ENCODE assay signal across 20 cellular contexts in the genomic region with DNA sequence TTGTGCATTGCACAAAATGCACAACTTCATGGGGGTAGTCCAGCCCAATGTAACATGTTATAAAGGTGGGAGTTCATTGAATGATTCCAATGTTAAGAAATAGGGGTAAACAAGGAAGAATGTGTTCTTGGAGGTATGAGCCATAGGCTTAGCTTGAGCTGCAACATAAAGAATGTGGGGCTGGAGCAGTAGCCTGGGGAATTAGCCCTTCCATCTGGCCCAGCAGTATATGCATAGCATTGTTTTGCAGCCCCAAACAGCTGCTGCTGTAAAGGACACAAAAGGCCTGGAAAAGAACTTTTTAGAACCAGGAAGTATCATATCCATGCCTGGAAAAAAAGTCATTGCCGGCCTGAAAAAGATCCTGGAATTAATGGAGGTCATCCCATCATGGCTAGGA.
"Had no signal": no experiment of that assay in that cellular context is flagged by ENCODE, and none has a peak within 500 bp of the region (broad histone marks: within the 10 kb centered on the region; RNA-seq: fewer than 3 reads in every experiment).

No MANE protein-coding gene starts in this region.

- DNase-seq: esophagus squamous epithelium; foreskin fibroblast; head of caudate nucleus; islet precursor cell; mammary epithelial cell; naive thymus-derived CD4-positive, alpha-beta T cell; nephron progenitor cell; psoas muscle; retina; right lobe of liver; stimulated activated CD4-positive, alpha-beta T cell treated with anti-CD3 and anti-CD28 coated beads, Interleukin-4, amount 100 ng/mL, for 1 hour; stimulated activated naive B cell treated with anti-CD40 and anti-IgM and Interleukin-4, amounts not matched to agents 10 μg/mL and 1 μg/mL and 100 μg/mL, for 72 hours; stimulated activated naive CD8-positive, alpha-beta T cell treated with anti-CD3 and anti-CD28 coated beads, Interleukin-15, amount 100 ng/mL, for 72 hours; testis had no signal

- H3K27me3 ChIP-seq: esophagus squamous epithelium, hepatocyte, neutrophil, right lobe of liver, testis, tibial nerve had no signal

- H3K27ac Mint-ChIP-seq: dendritic cell treated with granulocyte-macrophage colony-stimulating factor and Interleukin-4, amounts not matched to agents 40 ng/mL and 50 ng/mL, for 4 days; naive thymus-derived CD4-positive, alpha-beta T cell; nephron progenitor cell; stimulated activated naive B cell treated with anti-CD40 and anti-IgM and Interleukin-4, amounts not matched to agents 10 μg/mL and 1 μg/mL and 100 μg/mL, for 72 hours; stimulated activated naive CD8-positive, alpha-beta T cell treated with anti-CD3 and anti-CD28 coated beads, Interleukin-15, amount 100 ng/mL, for 72 hours had no signal

- H3K27ac ChIP-seq: esophagus squamous epithelium, hepatocyte, neutrophil, psoas muscle, right lobe of liver, testis, tibial nerve had no signal

- H3K9me3 Mint-ChIP-seq: dendritic cell treated with granulocyte-macrophage colony-stimulating factor and Interleukin-4, amounts not matched to agents 40 ng/mL and 50 ng/mL, for 4 days; naive thymus-derived CD4-positive, alpha-beta T cell; stimulated activated naive B cell treated with anti-CD40 and anti-IgM and Interleukin-4, amounts not matched to agents 10 μg/mL and 1 μg/mL and 100 μg/mL, for 72 hours; stimulated activated naive CD8-positive, alpha-beta T cell treated with anti-CD3 and anti-CD28 coated beads, Interleukin-15, amount 100 ng/mL, for 72 hours had no signal

- FAIRE-seq: colon had no signal

- H3K36me3 ChIP-seq: esophagus squamous epithelium, neutrophil, right lobe of liver, tibial nerve had no signal

- H3K4me3 Mint-ChIP-seq: dendritic cell treated with granulocyte-macrophage colony-stimulating factor and Interleukin-4, amounts not matched to agents 40 ng/mL and 50 ng/mL, for 4 days; naive thymus-derived CD4-positive, alpha-beta T cell; nephron progenitor cell; stimulated activated naive B cell treated with anti-CD40 and anti-IgM and Interleukin-4, amounts not matched to agents 10 μg/mL and 1 μg/mL and 100 μg/mL, for 72 hours; stimulated activated naive CD8-positive, alpha-beta T cell treated with anti-CD3 and anti-CD28 coated beads, Interleukin-15, amount 100 ng/mL, for 72 hours had no signal

- H3K4me1 Mint-ChIP-seq: nephron progenitor cell; stimulated activated naive B cell treated with anti-CD40 and anti-IgM and Interleukin-4, amounts not matched to agents 10 μg/mL and 1 μg/mL and 100 μg/mL, for 72 hours; stimulated activated naive CD8-positive, alpha-beta T cell treated with anti-CD3 and anti-CD28 coated beads, Interleukin-15, amount 100 ng/mL, for 72 hours had no signal

- H3K79me2 ChIP-seq: hepatocyte had no signal

- H3K27me3 Mint-ChIP-seq: stimulated activated naive B cell treated with anti-CD40 and anti-IgM and Interleukin-4, amounts not matched to agents 10 μg/mL and 1 μg/mL and 100 μg/mL, for 72 hours; stimulated activated naive CD8-positive, alpha-beta T cell treated with anti-CD3 and anti-CD28 coated beads, Interleukin-15, amount 100 ng/mL, for 72 hours had no signal

- ATAC-seq: left lobe of liver; naive thymus-derived CD4-positive, alpha-beta T cell; psoas muscle; right lobe of liver; stimulated activated naive B cell treated with anti-CD40 and anti-IgM and Interleukin-4, amounts not matched to agents 10 μg/mL and 1 μg/mL and 100 μg/mL, for 72 hours; stimulated activated naive CD8-positive, alpha-beta T cell treated with anti-CD3 and anti-CD28 coated beads, Interleukin-15, amount 100 ng/mL, for 72 hours had no signal

- H3K36me3 Mint-ChIP-seq: naive thymus-derived CD4-positive, alpha-beta T cell; stimulated activated naive B cell treated with anti-CD40 and anti-IgM and Interleukin-4, amounts not matched to agents 10 μg/mL and 1 μg/mL and 100 μg/mL, for 72 hours had no signal

- H3K4me1 ChIP-seq: esophagus squamous epithelium, psoas muscle, testis had no signal

- H3K9me3 ChIP-seq: esophagus squamous epithelium, neutrophil, psoas muscle, right lobe of liver, testis, tibial nerve had no signal

- H3K4me2 ChIP-seq: hepatocyte had no signal

- H2AFZ ChIP-seq: hepatocyte had no signal

- H3K4me3 ChIP-seq: esophagus squamous epithelium, hepatocyte, psoas muscle, right lobe of liver, testis, tibial nerve had no signal
